4 cellular contexts compared by ENCODE assay signal in genomic region chr21:32828908-32829307, GRCh38.
"Had no signal": no experiment of that assay in that cellular context is flagged by ENCODE, and none has a peak within 500 bp of the region (broad histone marks: within the 10 kb centered on the region; RNA-seq: fewer than 3 reads in every experiment).

No MANE protein-coding gene starts in this region.

- H3K4me3 ChIP-seq: GM23338 had no signal

- H2AFZ ChIP-seq: GM23338 had no signal

- H3K27ac Mint-ChIP-seq: GM23338, H9 had no signal

- H3K4me2 ChIP-seq: GM23338 had no signal

- H3K4me3 Mint-ChIP-seq: GM23338, H9 had no signal

- ATAC-seq: GM23338 had no signal

- DNase-seq: H9, HCEC 1CT, KBM-7 had no signal
